8 cellular contexts compared by ENCODE assay signal in genomic region chr4:87092389-87093141, GRCh38.
DNase-seq lines count a peak whose midpoint lies in the region; ATAC-seq, FAIRE-seq and TF ChIP-seq lines count a peak whose summit lies in the region.

No MANE protein-coding gene starts in this region.

- H3K36me3 ChIP-seq in astrocyte (ENCODE audit: insufficient read depth, low read length) = no peaks in the 10 kb centered on the region
- H3K36me3 ChIP-seq in kidney (ENCODE audit: control insufficient read depth in 1 of 2, insufficient read depth in 2 of 2, low read length in 2 of 2) = peaks cover 9 to 13% of the 10 kb centered on the region in 2 donors
- peaks cover 0 to 7% (median 0%) of the 10 kb centered on the region in 4 donors for H3K36me3 ChIP-seq in transverse colon

- no peak overlapping the region for H2AFZ ChIP-seq in astrocyte (ENCODE audit: low read depth, low read length)

- WGBS in transverse colon (ENCODE audit: low coverage in 1 of 2), 2 donors = 22 to 27% methylated on average over 1 to 4 of the region's 4 CpGs

- TF ChIP-seq EP300 in transverse colon (IDR thresholded peaks at IDR 0.05; ENCODE audit: low read depth) = no peak

- H3K79me2 ChIP-seq in astrocyte (ENCODE audit: insufficient read depth, low read length) = no peaks in the 10 kb centered on the region

- FAIRE-seq in astrocyte (lab: Jason Lieb, UNC) (no peak), kidney (lab: Jason Lieb, UNC) (peak; percentile 84)

- no peaks in the 10 kb centered on the region for H3K9me3 ChIP-seq in CD4-positive, alpha-beta T cell (ENCODE audit: control insufficient read depth, low read length)
- no peaks in the 10 kb centered on the region for H3K9me3 ChIP-seq in astrocyte (ENCODE audit: insufficient read depth, low read depth, low read length)
- H3K9me3 ChIP-seq in kidney (ENCODE audit: control insufficient read depth in 1 of 2, low read length in 2 of 2) = no peaks in the 10 kb centered on the region
- no peaks in the 10 kb centered on the region for H3K9me3 ChIP-seq in transverse colon

- POLR2A ChIA-PET in CD4-positive, alpha-beta T cell (lab: Charles Lee) = interaction anchor here (0.9 to 4.2 kb wide), 6 partner anchors 9 to 169 kb away, joined by 3 to 34 read pairs (median 10); partner anchors contain the start of gene AFF1

- TF ChIP-seq CTCF in CD4-positive, alpha-beta T cell (IDR thresholded peaks at IDR 0.05) = no peak
- TF ChIP-seq CTCF in astrocyte (IDR thresholded peaks at IDR 0.05; ENCODE audit: insufficient read depth, low read depth, low read length) (no peak), kidney (IDR thresholded peaks at IDR 0.05; ENCODE audit: borderline replicate concordance, extremely low read depth, insufficient read depth) (no peak), transverse colon (IDR thresholded peaks at IDR 0.05) (no peak)

- no peak for ATAC-seq in CD4-positive, alpha-beta T cell (ENCODE audit: poor library complexity)
- ATAC-seq in GM21576 (IDR thresholded peaks at IDR 0.05; ENCODE audit: unreplicated experiment) = peak; percentile 53

- in situ Hi-C loops in transverse colon (cut with MboI; ENCODE audit: low pct_ligation_motif_present in 1 of 4, low pct_unique_long_range_greater_than_20kb in 1 of 4, low sequenced_read_pairs in 3 of 4) = loop anchor here in 3 of 4 donors (5.0 to 10.0 kb wide), 2 partner anchors 168 to 170 kb away; no protein-coding TSS in a partner anchor

- no peak for TF ChIP-seq POLR2A in transverse colon (IDR thresholded peaks at IDR 0.05)

- H3K36me3 Mint-ChIP-seq in CD4-positive, alpha-beta T cell (ENCODE audit: low read depth) = peaks cover 20% of the 10 kb centered on the region
- H3K36me3 Mint-ChIP-seq in astrocyte (ENCODE audit: low read depth, unreplicated experiment) = peaks cover 5% of the 10 kb centered on the region

- H3K4me3 Mint-ChIP-seq in CD4-positive, alpha-beta T cell = no peak overlapping the region
- no peak overlapping the region for H3K4me3 Mint-ChIP-seq in astrocyte (ENCODE audit: unreplicated experiment)

- no peaks in the 10 kb centered on the region for H3K9me3 Mint-ChIP-seq in CD4-positive, alpha-beta T cell
- H3K9me3 Mint-ChIP-seq in astrocyte (ENCODE audit: unreplicated experiment) = no peaks in the 10 kb centered on the region

- H3K27ac Mint-ChIP-seq in CD4-positive, alpha-beta T cell = peak overlapping the region; percentile 25
- H3K27ac Mint-ChIP-seq in astrocyte (ENCODE audit: unreplicated experiment) = peak overlapping the region; percentile 85

- H4K20me1 ChIP-seq in astrocyte (ENCODE audit: insufficient read depth, low read length) = peaks cover 8% of the 10 kb centered on the region

- DNase-seq in CD4-positive, alpha-beta T cell = no peak
- peak; percentile 36 for DNase-seq in NCI-H2029 treated with DMSO at 0.1 percent for 48 hours (lab: John Stamatoyannopoulos, UW)
- peak; percentile 91 for DNase-seq in astrocyte (ENCODE audit: low read depth)
- peak; percentile 96 for DNase-seq in kidney
- peak; percentile 77 for DNase-seq in transverse colon
- DNase-seq in stimulated activated CD8-positive, alpha-beta memory T cell treated with anti-CD3 and anti-CD28 coated beads, Interleukin-4, amount 100 ng/mL, for 48 hours = no peak
- DNase-seq in OCI-M2 (lab: John Stamatoyannopoulos, UW; ENCODE audit: unreplicated experiment) = no peak

- H3K27ac ChIP-seq in CD4-positive, alpha-beta T cell (ENCODE audit: low read depth, low read length) = no peak overlapping the region
- H3K27ac ChIP-seq in astrocyte (ENCODE audit: low read depth, low read length) = peak overlapping the region; percentile 47
- peak overlapping the region; percentile 61 to 62 for H3K27ac ChIP-seq in kidney (ENCODE audit: low read depth in 2 of 2, low read length in 2 of 2)
- H3K27ac ChIP-seq in transverse colon = peak overlapping the region; percentile 29 to 62 (median 45)

- no peaks in the 10 kb centered on the region for H3K27me3 Mint-ChIP-seq in CD4-positive, alpha-beta T cell
- no peaks in the 10 kb centered on the region for H3K27me3 Mint-ChIP-seq in astrocyte (ENCODE audit: low read depth, unreplicated experiment)

- H3K4me2 ChIP-seq in astrocyte (ENCODE audit: low read length) = peak overlapping the region; percentile 58

- no peaks in the 10 kb centered on the region for H3K27me3 ChIP-seq in CD4-positive, alpha-beta T cell (ENCODE audit: control insufficient read depth, insufficient read depth, low read length)
- peaks cover 3% of the 10 kb centered on the region for H3K27me3 ChIP-seq in astrocyte (ENCODE audit: insufficient read depth, low read length)
- H3K27me3 ChIP-seq in transverse colon = no peaks in the 10 kb centered on the region

- intact Hi-C loops in CD4-positive, alpha-beta T cell (cut with DNase I, micrococcal nuclease) = loop anchor here (1.0 to 2.0 kb wide), 2 partner anchors 86 to 170 kb away; no protein-coding TSS in a partner anchor
- intact Hi-C loops in kidney (cut with DNase I) (no loop called here), transverse colon (cut with DNase I; ENCODE audit: low total_unique reads) (no loop called here)

- H3K9ac ChIP-seq in astrocyte (ENCODE audit: low read length) (peak overlapping the region; percentile 15), kidney (ENCODE audit: low read length in 2 of 2) (no peak overlapping the region)

- H3K4me1 Mint-ChIP-seq in CD4-positive, alpha-beta T cell (ENCODE audit: low read depth) = peaks cover 16% of the 10 kb centered on the region
- peaks cover 34% of the 10 kb centered on the region for H3K4me1 Mint-ChIP-seq in astrocyte (ENCODE audit: low read depth, unreplicated experiment)

- H3K4me1 ChIP-seq in astrocyte (ENCODE audit: insufficient read depth, low read length) (peaks cover 18% of the 10 kb centered on the region), kidney (ENCODE audit: control insufficient read depth in 1 of 2, insufficient read depth in 1 of 2, low read depth in 1 of 2, low read length in 2 of 2) (peaks cover 21 to 26% of the 10 kb centered on the region in 2 donors), transverse colon (peaks cover 6 to 30% (median 26%) of the 10 kb centered on the region in 4 donors)

- H3K4me3 ChIP-seq in astrocyte (ENCODE audit: insufficient read depth, low read depth, low read length) (no peak overlapping the region), kidney (ENCODE audit: low read length in 2 of 2) (no peak overlapping the region), transverse colon (no peak overlapping the region)

- CTCF ChIA-PET in CD4-positive, alpha-beta T cell (lab: Charles Lee) = interaction anchor here (0.6 to 5.8 kb wide), 14 partner anchors 9 to 176 kb away, joined by 3 to 112 read pairs (median 5); partner anchors contain the start of gene AFF1

Comparison
In these comparisons a context has a peak if more than half of its experiments do, and no peak if none do; other contexts are left out.
1. DNase-seq: peak in NCI-H2029 treated with DMSO at 0.1 percent for 48 hours (single experiment), astrocyte (single experiment), kidney (single experiment) and transverse colon (single experiment); none in CD4-positive, alpha-beta T cell (0 of 10), stimulated activated CD8-positive, alpha-beta memory T cell treated with anti-CD3 and anti-CD28 coated beads, Interleukin-4, amount 100 ng/mL, for 48 hours (single experiment) and OCI-M2 (single experiment).
2. intact Hi-C loops: an anchor here in CD4-positive, alpha-beta T cell (1.0 to 2.0 kb wide); none called in kidney and transverse colon.